In genomic region chr2:207157162-207157481, GRCh38 we compare ENCODE assay signal across 14 cellular contexts. TPM values are rescaled to one million over a fixed set of nuclear protein-coding genes. Genes with fewer than 3 reads are reported as not detected.
DNase-seq lines count a peak whose midpoint lies in the region; ATAC-seq and TF ChIP-seq lines count a peak whose summit lies in the region.
"Had no signal": no experiment of that assay in that cellular context is flagged by ENCODE, and none has a peak within 500 bp of the region (broad histone marks: within the 10 kb centered on the region; RNA-seq: fewer than 3 reads in every experiment).

No MANE protein-coding gene starts in this region.

- peak overlapping the region in 8 of 10 donors; percentile 6 to 100 (median 53) for H3K27ac ChIP-seq in heart right ventricle
- peak overlapping the region in 3 of 4 donors; percentile 1 to 44 (median 16) for H3K27ac ChIP-seq in esophagus squamous epithelium
- peak overlapping the region; percentile 21 for H3K27ac ChIP-seq in thymus (ENCODE audit: low read depth)
- H3K27ac ChIP-seq: body of pancreas had no signal

- peak overlapping the region in 1 of 10 donors; percentile 8 for H3K4me3 ChIP-seq in heart right ventricle
- H3K4me3 ChIP-seq in esophagus squamous epithelium: no peak overlapping the region
- H3K4me3 ChIP-seq in thymus (ENCODE audit: low read length): no peak overlapping the region
- H3K4me3 ChIP-seq: body of pancreas had no signal

- WGBS in heart right ventricle, 2 donors: 58 to 62% methylated on average over 1 of the region's 1 CpG
- WGBS in esophagus squamous epithelium, 2 donors: 57 to 81% methylated on average over 1 of the region's 1 CpG
- 93% methylated on average over 1 of the region's 1 CpG for WGBS in thymus

- POLR2A ChIA-PET in T-cell (lab: Charles Lee): interaction anchor here (0.6 to 2.5 kb wide), 7 partner anchors 8 to 1060 kb away, joined by 3 to 13 read pairs (median 4); partner anchors contain the start of gene KLF7 (in 1 of the 2)

- no peak for DNase-seq in heart right ventricle
- no peak for DNase-seq in Right ventricle myocardium inferior (ENCODE audit: missing footprints)
- DNase-seq in T-cell: no peak
- DNase-seq in esophagus squamous epithelium (lab: John Stamatoyannopoulos, UW): no peak
- DNase-seq in immature natural killer cell: no peak
- DNase-seq: activated CD8-positive, alpha-beta T cell treated with anti-CD3 and anti-CD28 coated beads, Interleukin-2, amount 10 ng/mL, durations not matched to agents 7 days and 5 days; activated gamma-delta T cell; body of pancreas; NCI-H510A; OCI-M1 had no signal

- H3K27me3 Mint-ChIP-seq in T-cell (no peaks in the 10 kb centered on the region), immature natural killer cell (ENCODE audit: low read depth in 3 of 3) (no peaks in the 10 kb centered on the region)

- no peak overlapping the region for H3K4me3 Mint-ChIP-seq in T-cell
- H3K4me3 Mint-ChIP-seq in immature natural killer cell: no peak overlapping the region
- H3K4me3 Mint-ChIP-seq: activated CD8-positive, alpha-beta T cell treated with anti-CD3 and anti-CD28 coated beads, Interleukin-2, amount 10 ng/mL, durations not matched to agents 7 days and 5 days; nephron had no signal

- TF ChIP-seq CTCF in heart right ventricle (IDR thresholded peaks at IDR 0.05): no peak
- no peak for TF ChIP-seq CTCF in esophagus squamous epithelium (IDR thresholded peaks at IDR 0.05)

- no peak for TF ChIP-seq POLR2A in esophagus squamous epithelium (IDR thresholded peaks at IDR 0.05)

- H3K4me1 Mint-ChIP-seq in T-cell: peaks cover 91 to 97% (median 94%) of the 10 kb centered on the region in 3 donors
- peaks cover 54 to 73% of the 10 kb centered on the region in 2 donors for H3K4me1 Mint-ChIP-seq in immature natural killer cell

- H3K27ac Mint-ChIP-seq in T-cell: peak overlapping the region; percentile 47 to 64
- H3K27ac Mint-ChIP-seq in immature natural killer cell: peak overlapping the region in 1 of 6 donors; percentile 40
- H3K27ac Mint-ChIP-seq: activated CD8-positive, alpha-beta T cell treated with anti-CD3 and anti-CD28 coated beads, Interleukin-2, amount 10 ng/mL, durations not matched to agents 7 days and 5 days had no signal

- no peaks in the 10 kb centered on the region for H3K9me3 ChIP-seq in heart right ventricle
- H3K9me3 ChIP-seq in esophagus squamous epithelium: no peaks in the 10 kb centered on the region
- H3K9me3 ChIP-seq in thymus (ENCODE audit: control insufficient read depth): no peaks in the 10 kb centered on the region
- H3K9me3 ChIP-seq: body of pancreas had no signal

- ATAC-seq in heart right ventricle (peak in 3 of 8 donors; percentile 18 to 33 (median 27)), Right ventricle myocardium inferior (no peak), T-cell (replicated peaks in 1 of 4) (no peak), HG03108 (IDR thresholded peaks at IDR 0.05; ENCODE audit: unreplicated experiment) (no peak), GM18873 (IDR thresholded peaks at IDR 0.05; ENCODE audit: low FRiP score, unreplicated experiment) (no peak)
- ATAC-seq: activated CD8-positive, alpha-beta T cell treated with anti-CD3 and anti-CD28 coated beads, Interleukin-2, amount 10 ng/mL, durations not matched to agents 7 days and 5 days; body of pancreas had no signal

- H3K36me3 Mint-ChIP-seq in T-cell: peaks cover 17% of the 10 kb centered on the region
- H3K36me3 Mint-ChIP-seq in immature natural killer cell: no peaks in the 10 kb centered on the region

- CTCF ChIA-PET in T-cell (lab: Charles Lee): interaction anchor here (0.6 kb wide), 5 partner anchors 15 to 367 kb away, joined by 3 to 6 read pairs (median 4); no protein-coding TSS in a partner anchor

- no peaks in the 10 kb centered on the region for H3K27me3 ChIP-seq in heart right ventricle
- H3K27me3 ChIP-seq in esophagus squamous epithelium: no peaks in the 10 kb centered on the region
- H3K27me3 ChIP-seq in thymus (ENCODE audit: control insufficient read depth, insufficient read depth): no peaks in the 10 kb centered on the region
- H3K27me3 ChIP-seq: body of pancreas had no signal

- H3K4me1 ChIP-seq in heart right ventricle: peaks cover 24 to 100% (median 99%) of the 10 kb centered on the region in 9 donors
- peaks cover 20 to 94% (median 52%) of the 10 kb centered on the region in 3 donors for H3K4me1 ChIP-seq in esophagus squamous epithelium
- H3K4me1 ChIP-seq in thymus (ENCODE audit: control insufficient read depth, insufficient read depth, low read length): peaks cover 57% of the 10 kb centered on the region
- H3K4me1 ChIP-seq: body of pancreas had no signal

- H3K36me3 ChIP-seq in heart right ventricle: no peaks in the 10 kb centered on the region
- no peaks in the 10 kb centered on the region for H3K36me3 ChIP-seq in esophagus squamous epithelium
- H3K36me3 ChIP-seq in thymus (ENCODE audit: control insufficient read depth, insufficient read depth): no peaks in the 10 kb centered on the region

- H3K9me3 Mint-ChIP-seq in T-cell: no peaks in the 10 kb centered on the region
- H3K9me3 Mint-ChIP-seq in immature natural killer cell: no peaks in the 10 kb centered on the region
- H3K9me3 Mint-ChIP-seq: nephron had no signal

- intact Hi-C loops in heart right ventricle (cut with DNase I) (loop anchor here in 3 of 10 donors (5.0 to 10.0 kb wide), 3 partner anchors 35 to 318 kb away; no protein-coding TSS in a partner anchor), Right ventricle myocardium inferior (cut with DNase I) (no loop called here), esophagus squamous epithelium (cut with DNase I) (loop anchor here (10.0 kb wide), 1 partner anchor 468 kb away; the partner anchor contains the start of gene METTL21A)

RNA-seq across cellular contexts. Expression of gene KLF7, which starts 8.6 kb away (rescaled TPM):
- total RNA-seq in heart right ventricle (10 to 100 TPM; 21.8 to 51.8 (median 30.8) TPM), Right ventricle myocardium inferior (25.3 TPM), T-cell (10 to 100 TPM; 56.8 to 90.6 (median 65.7) TPM), esophagus squamous epithelium (10 to 100 TPM in 3 of 4 donors, 1 to 10 TPM in 1; 6.5 to 24.8 (median 15.2) TPM)
- polyA plus RNA-seq in heart right ventricle (1 to 10 TPM; 5.0 to 5.6 TPM), thymus (11.0 TPM), immature natural killer cell (10 to 100 TPM in 1 of 3 donors, 1 to 10 TPM in 2; 3.5 to 10.2 (median 6.7) TPM)
